In the genomic region with DNA sequence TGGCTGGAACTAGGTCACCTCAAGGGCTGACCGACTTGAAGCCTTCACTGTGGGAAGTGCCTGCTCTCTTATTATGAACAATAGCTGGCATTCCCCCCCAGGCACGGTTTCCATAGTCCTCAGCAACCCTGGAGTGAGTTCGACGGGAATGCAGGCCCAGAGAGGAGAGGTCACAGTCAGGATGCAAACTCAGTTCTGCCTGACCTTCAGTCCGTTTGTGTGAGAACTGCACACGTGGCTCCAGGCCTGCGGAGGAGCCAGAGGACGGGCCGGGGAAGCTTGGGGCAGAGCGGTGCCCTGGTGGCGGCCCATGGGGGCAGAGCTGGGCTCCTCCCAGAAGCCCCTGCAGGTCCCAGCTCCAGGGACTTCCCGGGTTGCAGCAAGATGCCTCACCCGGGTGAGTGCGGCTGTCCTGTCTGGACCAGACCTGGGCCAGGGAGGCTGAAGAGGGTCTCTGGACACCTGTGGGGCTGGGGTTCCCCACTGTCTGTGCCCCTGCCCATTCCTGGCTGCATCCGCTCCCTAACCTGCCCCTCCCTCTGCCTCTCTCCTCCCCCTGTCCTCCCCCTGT, we compare ENCODE assay signal across 24 cellular contexts. TPM values are rescaled to one million over a fixed set of nuclear protein-coding genes. Genes with fewer than 3 reads are reported as not detected.
A peak's percentile ranks its signal among the peaks of the same experiment; 100 is the strongest.
DNase-seq lines count a peak whose midpoint lies in the region; ATAC-seq and TF ChIP-seq lines count a peak whose summit lies in the region.
"Had no signal": no experiment of that assay in that cellular context is flagged by ENCODE, and none has a peak within 500 bp of the region (broad histone marks: within the 10 kb centered on the region; RNA-seq: fewer than 3 reads in every experiment).

No MANE protein-coding gene starts in this region.

- TF ChIP-seq CTCF in HFFc6 (IDR thresholded peaks at IDR 0.05) (0 out of 2 replicates have a peak, but pooled peaks have one; percentile 13), brain microvascular endothelial cell (IDR thresholded peaks at IDR 0.05; ENCODE audit: low read depth, low read length, missing control alignments) (peak; percentile 3), gastroesophageal sphincter (IDR thresholded peaks at IDR 0.05) (no peak)

- no peaks in the 10 kb centered on the region for H3K9me3 Mint-ChIP-seq in HFFc6
- no peaks in the 10 kb centered on the region for H3K9me3 Mint-ChIP-seq in effector memory CD8-positive, alpha-beta T cell
- H3K9me3 Mint-ChIP-seq: activated B cell treated with CpG ODN at 0.5 μM for 24 hours; activated naive CD8-positive, alpha-beta T cell treated with anti-CD3 and anti-CD28 coated beads, Interleukin-2, amount 10 ng/mL, durations not matched to agents 7 days and 5 days; CD8-positive, alpha-beta memory T cell; stimulated activated naive CD8-positive, alpha-beta T cell treated with anti-CD3 and anti-CD28 coated beads, Interleukin-15, amount 100 ng/mL, for 72 hours had no signal

- H3K4me3 Mint-ChIP-seq in HFFc6, result no peak overlapping the region
- no peak overlapping the region for H3K4me3 Mint-ChIP-seq in effector memory CD8-positive, alpha-beta T cell
- H3K4me3 Mint-ChIP-seq: activated B cell treated with CpG ODN at 0.5 μM for 24 hours; activated CD8-positive, alpha-beta T cell treated with anti-CD3 and anti-CD28 coated beads, Interleukin-2, amount 10 ng/mL, durations not matched to agents 7 days and 5 days; activated naive CD8-positive, alpha-beta T cell treated with anti-CD3 and anti-CD28 coated beads, Interleukin-2, amount 10 ng/mL, durations not matched to agents 7 days and 5 days; CD8-positive, alpha-beta memory T cell; stimulated activated naive CD8-positive, alpha-beta T cell treated with anti-CD3 and anti-CD28 coated beads, Interleukin-15, amount 100 ng/mL, for 72 hours; T-helper 17 cell had no signal

- no peaks in the 10 kb centered on the region for H3K27me3 ChIP-seq in brain microvascular endothelial cell (replicated peaks)
- peaks cover 8% of the 10 kb centered on the region for H3K27me3 ChIP-seq in gastroesophageal sphincter
- H3K27me3 ChIP-seq: heart left ventricle, sigmoid colon, vagina had no signal

- H3K9me3 ChIP-seq in gastroesophageal sphincter, result no peaks in the 10 kb centered on the region
- H3K9me3 ChIP-seq: heart left ventricle, sigmoid colon, vagina had no signal

- no peak overlapping the region for H3K4me3 ChIP-seq in brain microvascular endothelial cell (ENCODE audit: low read depth, low read length)
- H3K4me3 ChIP-seq in gastroesophageal sphincter, result no peak overlapping the region
- H3K4me3 ChIP-seq: heart left ventricle, sigmoid colon, vagina had no signal

- no peaks in the 10 kb centered on the region; the same call in 1 of the 2 replicates for H3K27me3 Mint-ChIP-seq in HFFc6 (ENCODE audit: insufficient read depth)
- peaks cover 6 to 38% of the 10 kb centered on the region in 2 donors for H3K27me3 Mint-ChIP-seq in effector memory CD8-positive, alpha-beta T cell
- H3K27me3 Mint-ChIP-seq: T-helper 17 cell had no signal

- in situ Hi-C loops in brain microvascular endothelial cell (cut with HindIII; ENCODE audit: low pct_ligation_motif_present, low sequenced_read_pairs), result no loop called here

- WGBS in gastroesophageal sphincter (ENCODE audit: low coverage in 1 of 2), 2 donors, result 50 to 51% methylated on average over 2 to 7 of the region's 15 CpGs

- no peak for TF ChIP-seq EP300 in gastroesophageal sphincter (IDR thresholded peaks at IDR 0.05)

- H3K4me1 Mint-ChIP-seq in HFFc6 (ENCODE audit: low read depth), result peaks cover 23% of the 10 kb centered on the region
- no peaks in the 10 kb centered on the region for H3K4me1 Mint-ChIP-seq in effector memory CD8-positive, alpha-beta T cell (ENCODE audit: low read depth in 2 of 2)
- H3K4me1 Mint-ChIP-seq: activated B cell treated with CpG ODN at 0.5 μM for 24 hours; activated naive CD8-positive, alpha-beta T cell treated with anti-CD3 and anti-CD28 coated beads, Interleukin-2, amount 10 ng/mL, durations not matched to agents 7 days and 5 days; CD8-positive, alpha-beta memory T cell; stimulated activated naive CD8-positive, alpha-beta T cell treated with anti-CD3 and anti-CD28 coated beads, Interleukin-15, amount 100 ng/mL, for 72 hours; T-helper 17 cell had no signal

- no peak overlapping the region for H3K27ac ChIP-seq in brain microvascular endothelial cell
- peak overlapping the region; percentile 5 for H3K27ac ChIP-seq in substantia nigra (ENCODE audit: low read depth, low read length, poor library complexity, severe bottlenecking)
- H3K27ac ChIP-seq in gastroesophageal sphincter, result no peak overlapping the region
- H3K27ac ChIP-seq: sigmoid colon, vagina had no signal

- peaks cover 0 to 11% (median 0%) of the 10 kb centered on the region in 3 donors for H3K4me1 ChIP-seq in gastroesophageal sphincter
- H3K4me1 ChIP-seq: sigmoid colon, vagina had no signal

- H3K27ac Mint-ChIP-seq in HFFc6, result no peak overlapping the region
- H3K27ac Mint-ChIP-seq in effector memory CD8-positive, alpha-beta T cell, result no peak overlapping the region
- H3K27ac Mint-ChIP-seq: activated B cell treated with CpG ODN at 0.5 μM for 24 hours; activated CD8-positive, alpha-beta T cell treated with anti-CD3 and anti-CD28 coated beads, Interleukin-2, amount 10 ng/mL, durations not matched to agents 7 days and 5 days; activated naive CD8-positive, alpha-beta T cell treated with anti-CD3 and anti-CD28 coated beads, Interleukin-2, amount 10 ng/mL, durations not matched to agents 7 days and 5 days; CD8-positive, alpha-beta memory T cell; stimulated activated naive CD8-positive, alpha-beta T cell treated with anti-CD3 and anti-CD28 coated beads, Interleukin-15, amount 100 ng/mL, for 72 hours; T-helper 17 cell had no signal

- no peaks in the 10 kb centered on the region for H3K36me3 ChIP-seq in brain microvascular endothelial cell (replicated peaks)
- H3K36me3 ChIP-seq in gastroesophageal sphincter, result no peaks in the 10 kb centered on the region
- H3K36me3 ChIP-seq: heart left ventricle, sigmoid colon, vagina had no signal

- peak; percentile 80 for ATAC-seq in left lobe of liver
- no peak for ATAC-seq in gastroesophageal sphincter
- ATAC-seq in effector memory CD8-positive, alpha-beta T cell (replicated peaks), result no peak
- ATAC-seq: activated CD8-positive, alpha-beta T cell treated with anti-CD3 and anti-CD28 coated beads, Interleukin-2, amount 10 ng/mL, durations not matched to agents 7 days and 5 days; PC-3; stimulated activated naive CD8-positive, alpha-beta T cell treated with anti-CD3 and anti-CD28 coated beads, Interleukin-15, amount 100 ng/mL, for 72 hours; T-helper 17 cell had no signal

- no peaks in the 10 kb centered on the region for H3K36me3 Mint-ChIP-seq in HFFc6 (ENCODE audit: low read depth)
- peaks cover 3% of the 10 kb centered on the region for H3K36me3 Mint-ChIP-seq in effector memory CD8-positive, alpha-beta T cell (ENCODE audit: insufficient read depth)
- H3K36me3 Mint-ChIP-seq: activated naive CD8-positive, alpha-beta T cell treated with anti-CD3 and anti-CD28 coated beads, Interleukin-2, amount 10 ng/mL, durations not matched to agents 7 days and 5 days; CD8-positive, alpha-beta memory T cell had no signal

- DNase-seq in HFFc6 (no peak), brain microvascular endothelial cell (no peak), left lobe of liver (ENCODE audit: low spot score) (peak; percentile 73), substantia nigra (lab: John Stamatoyannopoulos, UW) (peak in 3 of 49 donors; percentile 26 to 47 (median 32)), NCI-H2081 (lab: John Stamatoyannopoulos, UW) (no peak)
- DNase-seq in effector memory CD8-positive, alpha-beta T cell, result no peak
- DNase-seq: activated B cell treated with CpG ODN at 0.5 μM for 24 hours; activated CD8-positive, alpha-beta T cell treated with anti-CD3 and anti-CD28 coated beads, Interleukin-2, amount 10 ng/mL, durations not matched to agents 7 days and 5 days; activated naive CD8-positive, alpha-beta T cell treated with anti-CD3 and anti-CD28 coated beads, Interleukin-2, amount 10 ng/mL, durations not matched to agents 7 days and 5 days; CD8-positive, alpha-beta memory T cell; DND-41; effector CD8-positive, alpha-beta T cell; heart left ventricle; NCI-H1105 treated with DMSO at 0.1 percent for 48 hours; NCI-H2171 treated with DMSO at 0.1 percent for 48 hours; NCI-H748 treated with DMSO at 0.1 percent for 48 hours; PC-3; sigmoid colon; stimulated activated naive CD8-positive, alpha-beta T cell treated with anti-CD3 and anti-CD28 coated beads, Interleukin-15, amount 100 ng/mL, for 72 hours; T-helper 17 cell had no signal

- TF ChIP-seq POLR2A in gastroesophageal sphincter (IDR thresholded peaks at IDR 0.05), result no peak

RNA-seq across cellular contexts. Expression of gene SLC25A18, which starts 17.2 kb away (rescaled TPM):
- not detected for total RNA-seq in HFFc6 (2021; fragmentation: NEBNext Ultra II Directional; extraction: Animal tissue kit (Norgen Biotek cat#: 25700))
- total RNA-seq in left lobe of liver, result 48.7 TPM
- 1 to 10 TPM in 3 of 4 donors, under 1 TPM in 1; 0.93 to 5.3 (median 1.5) TPM for total RNA-seq in gastroesophageal sphincter
- total RNA-seq: activated CD8-positive, alpha-beta T cell treated with anti-CD3 and anti-CD28 coated beads, Interleukin-2, amount 10 ng/mL, durations not matched to agents 7 days and 5 days; activated naive CD8-positive, alpha-beta T cell treated with anti-CD3 and anti-CD28 coated beads, Interleukin-2, amount 10 ng/mL, durations not matched to agents 7 days and 5 days; CD8-positive, alpha-beta memory T cell; LHCN-M2; mononuclear cell; T-helper 17 cell had no signal

RNA-seq across cellular contexts. Expression of gene ATP6V1E1, which starts 48.0 kb away (rescaled TPM):
- total RNA-seq in HFFc6 (2021; fragmentation: NEBNext Ultra II Directional; extraction: Animal tissue kit (Norgen Biotek cat#: 25700)), result 100 to 1,000 TPM; 156 to 194 (median 168) TPM
- total RNA-seq in left lobe of liver (31.3 TPM), gastroesophageal sphincter (100 to 1,000 TPM; 146 to 252 (median 195) TPM)

RNA-seq across cellular contexts. Expression of gene BCL2L13, which starts 58.0 kb away (rescaled TPM):
- 10 to 100 TPM; 46.7 to 53.1 (median 49.7) TPM for total RNA-seq in HFFc6 (2021; fragmentation: NEBNext Ultra II Directional; extraction: Animal tissue kit (Norgen Biotek cat#: 25700))
- 34.3 TPM for total RNA-seq in left lobe of liver
- total RNA-seq in gastroesophageal sphincter, result 100 to 1,000 TPM in 2 of 4 donors, 10 to 100 TPM in 2; 68.5 to 193 (median 131) TPM

Comparison
In these comparisons a context has a peak if more than half of its experiments do, and no peak if none do; other contexts are left out.
1. CTCF ChIP-seq: peak in HFFc6 (single experiment) and brain microvascular endothelial cell (single experiment); none in gastroesophageal sphincter (0 of 4).